1 cellular context compared by ENCODE assay signal in the genomic region with DNA sequence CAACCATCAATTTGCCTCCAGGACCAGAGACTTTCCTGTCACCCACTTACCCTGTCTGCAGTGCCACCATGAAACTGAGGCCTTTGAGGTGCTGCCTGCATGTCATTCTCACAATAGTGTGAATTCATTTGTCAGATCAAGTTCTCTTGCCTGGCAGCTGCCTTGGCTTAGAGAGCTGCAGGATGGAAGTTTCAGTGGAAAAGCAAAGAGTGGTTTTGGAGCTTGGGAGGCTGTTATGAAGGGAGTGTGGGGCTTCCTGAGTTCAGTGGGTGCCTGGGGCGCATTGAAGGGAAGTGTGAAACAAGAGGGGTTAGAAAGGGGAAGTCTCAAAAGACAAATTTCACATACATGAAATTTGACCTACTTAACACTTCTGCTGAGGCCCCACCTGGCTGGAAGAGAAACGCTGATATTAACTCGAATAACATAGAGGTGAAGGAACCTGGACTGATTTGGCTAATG.
TF ChIP-seq lines count a peak whose summit lies in the region.

No MANE protein-coding gene starts in this region.

TF ChIP-seq in GM12878, 131 proteins besides CTCF, POLR2A, EP300 and RAD21 (continued from another document and continues in another):
- TF ChIP-seq, protein P1, sequence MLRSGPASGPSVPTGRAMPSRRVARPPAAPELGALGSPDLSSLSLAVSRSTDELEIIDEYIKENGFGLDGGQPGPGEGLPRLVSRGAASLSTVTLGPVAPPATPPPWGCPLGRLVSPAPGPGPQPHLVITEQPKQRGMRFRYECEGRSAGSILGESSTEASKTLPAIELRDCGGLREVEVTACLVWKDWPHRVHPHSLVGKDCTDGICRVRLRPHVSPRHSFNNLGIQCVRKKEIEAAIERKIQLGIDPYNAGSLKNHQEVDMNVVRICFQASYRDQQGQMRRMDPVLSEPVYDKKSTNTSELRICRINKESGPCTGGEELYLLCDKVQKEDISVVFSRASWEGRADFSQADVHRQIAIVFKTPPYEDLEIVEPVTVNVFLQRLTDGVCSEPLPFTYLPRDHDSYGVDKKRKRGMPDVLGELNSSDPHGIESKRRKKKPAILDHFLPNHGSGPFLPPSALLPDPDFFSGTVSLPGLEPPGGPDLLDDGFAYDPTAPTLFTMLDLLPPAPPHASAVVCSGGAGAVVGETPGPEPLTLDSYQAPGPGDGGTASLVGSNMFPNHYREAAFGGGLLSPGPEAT (IDR thresholded peaks at IDR 0.05; ENCODE audit: low read depth): peak; percentile 77; the same call in 1 of the 2 replicates
- TF ChIP-seq, protein P2, sequence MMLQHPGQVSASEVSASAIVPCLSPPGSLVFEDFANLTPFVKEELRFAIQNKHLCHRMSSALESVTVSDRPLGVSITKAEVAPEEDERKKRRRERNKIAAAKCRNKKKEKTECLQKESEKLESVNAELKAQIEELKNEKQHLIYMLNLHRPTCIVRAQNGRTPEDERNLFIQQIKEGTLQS (IDR thresholded peaks at IDR 0.05; ENCODE audit: borderline replicate concordance, extremely low read depth, low read depth, low read length): no peak
- TF ChIP-seq ETV6 (conservative IDR thresholded peaks at IDR 0.05 in 1 of 2, IDR thresholded peaks at IDR 0.05 in 1 of 2; ENCODE audit: borderline replicate concordance in 1 of 2, low read depth in 1 of 2) (0 out of 4 replicates have a peak, but pooled peaks of 1 of the 2 experiments have one; percentile 16), SRF (IDR thresholded peaks at IDR 0.05; ENCODE audit: low read depth in 2 of 2, low read length in 2 of 2) (no peak), ZBED1 (IDR thresholded peaks at IDR 0.05; ENCODE audit: borderline replicate concordance) (no peak), TARDBP (IDR thresholded peaks at IDR 0.05; ENCODE audit: borderline replicate concordance) (no peak), EGR1 (IDR thresholded peaks at IDR 0.05; ENCODE audit: borderline replicate concordance in 1 of 2, low read depth in 2 of 2, low read length in 2 of 2) (no peak), CBFB (IDR thresholded peaks at IDR 0.05; ENCODE audit: low read depth) (no peak), TBL1XR1 (IDR thresholded peaks at IDR 0.05; ENCODE audit: low read depth, low read length) (peak; percentile 42; the same call in 1 of the 2 replicates), SREBF2 (IDR thresholded peaks at IDR 0.05; ENCODE audit: low read length) (no peak), NR2F1 (conservative IDR thresholded peaks at IDR 0.05) (peak; percentile 56; the same call in 1 of the 2 replicates), SMAD1 (IDR thresholded peaks at IDR 0.05; ENCODE audit: low read depth, partially characterized antibody) (no peak), NR2C2 (IDR thresholded peaks at IDR 0.05; ENCODE audit: borderline replicate concordance, control insufficient read depth, insufficient read length, low read depth) (no peak), POU2F2 (IDR thresholded peaks at IDR 0.05; ENCODE audit: borderline replicate concordance, low read depth, low read length) (0 out of 3 replicates have a peak, but pooled peaks have one; percentile 21), SPI1 (IDR thresholded peaks at IDR 0.05; ENCODE audit: borderline replicate concordance, insufficient read depth, low read depth, low read length) (peak; percentile 92), PML (IDR thresholded peaks at IDR 0.05; ENCODE audit: low read length) (no peak), RFX5 (IDR thresholded peaks at IDR 0.05; ENCODE audit: low read depth, low read length) (no peak), NRF1 (conservative IDR thresholded peaks at IDR 0.05; ENCODE audit: low read depth, low read length) (no peak), FOXM1 (IDR thresholded peaks at IDR 0.05; ENCODE audit: low read depth, low read length) (no peak), YBX1 (IDR thresholded peaks at IDR 0.05) (no peak), NFXL1 (IDR thresholded peaks at IDR 0.05; ENCODE audit: borderline replicate concordance) (no peak), KLF5 (IDR thresholded peaks at IDR 0.05; ENCODE audit: partially characterized antibody) (no peak), SUPT20H (IDR thresholded peaks at IDR 0.05; ENCODE audit: borderline replicate concordance, control insufficient read depth, low read depth, low read length) (no peak), PAX5 (IDR thresholded peaks at IDR 0.05; ENCODE audit: borderline replicate concordance, low read depth, low read length) (0 out of 2 replicates have a peak, but pooled peaks have one; percentile 29), SMARCA5 (IDR thresholded peaks at IDR 0.05) (no peak), CHD1 (IDR thresholded peaks at IDR 0.05; ENCODE audit: low read depth, low read length) (no peak), ZSCAN29 (IDR thresholded peaks at IDR 0.05) (no peak), BMI1 (IDR thresholded peaks at IDR 0.05; ENCODE audit: borderline replicate concordance) (no peak), DPF2 (IDR thresholded peaks at IDR 0.05) (peak; percentile 65; the same call in 1 of the 2 replicates), SP1 (IDR thresholded peaks at IDR 0.05; ENCODE audit: low read depth, low read length) (no peak), MTA3 (IDR thresholded peaks at IDR 0.05; ENCODE audit: borderline replicate concordance, low read length) (no peak), IKZF1 (conservative IDR thresholded peaks at IDR 0.05) (peak; percentile 76), NBN (IDR thresholded peaks at IDR 0.05) (peak; percentile 59; the same call in 1 of the 2 replicates)
- TF ChIP-seq, protein P3, sequence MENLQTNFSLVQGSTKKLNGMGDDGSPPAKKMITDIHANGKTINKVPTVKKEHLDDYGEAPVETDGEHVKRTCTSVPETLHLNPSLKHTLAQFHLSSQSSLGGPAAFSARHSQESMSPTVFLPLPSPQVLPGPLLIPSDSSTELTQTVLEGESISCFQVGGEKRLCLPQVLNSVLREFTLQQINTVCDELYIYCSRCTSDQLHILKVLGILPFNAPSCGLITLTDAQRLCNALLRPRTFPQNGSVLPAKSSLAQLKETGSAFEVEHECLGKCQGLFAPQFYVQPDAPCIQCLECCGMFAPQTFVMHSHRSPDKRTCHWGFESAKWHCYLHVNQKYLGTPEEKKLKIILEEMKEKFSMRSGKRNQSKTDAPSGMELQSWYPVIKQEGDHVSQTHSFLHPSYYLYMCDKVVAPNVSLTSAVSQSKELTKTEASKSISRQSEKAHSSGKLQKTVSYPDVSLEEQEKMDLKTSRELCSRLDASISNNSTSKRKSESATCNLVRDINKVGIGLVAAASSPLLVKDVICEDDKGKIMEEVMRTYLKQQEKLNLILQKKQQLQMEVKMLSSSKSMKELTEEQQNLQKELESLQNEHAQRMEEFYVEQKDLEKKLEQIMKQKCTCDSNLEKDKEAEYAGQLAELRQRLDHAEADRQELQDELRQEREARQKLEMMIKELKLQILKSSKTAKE (IDR thresholded peaks at IDR 0.05; ENCODE audit: low read depth, poor library complexity, severe bottlenecking): peak; percentile 56
- TF ChIP-seq, protein P4, sequence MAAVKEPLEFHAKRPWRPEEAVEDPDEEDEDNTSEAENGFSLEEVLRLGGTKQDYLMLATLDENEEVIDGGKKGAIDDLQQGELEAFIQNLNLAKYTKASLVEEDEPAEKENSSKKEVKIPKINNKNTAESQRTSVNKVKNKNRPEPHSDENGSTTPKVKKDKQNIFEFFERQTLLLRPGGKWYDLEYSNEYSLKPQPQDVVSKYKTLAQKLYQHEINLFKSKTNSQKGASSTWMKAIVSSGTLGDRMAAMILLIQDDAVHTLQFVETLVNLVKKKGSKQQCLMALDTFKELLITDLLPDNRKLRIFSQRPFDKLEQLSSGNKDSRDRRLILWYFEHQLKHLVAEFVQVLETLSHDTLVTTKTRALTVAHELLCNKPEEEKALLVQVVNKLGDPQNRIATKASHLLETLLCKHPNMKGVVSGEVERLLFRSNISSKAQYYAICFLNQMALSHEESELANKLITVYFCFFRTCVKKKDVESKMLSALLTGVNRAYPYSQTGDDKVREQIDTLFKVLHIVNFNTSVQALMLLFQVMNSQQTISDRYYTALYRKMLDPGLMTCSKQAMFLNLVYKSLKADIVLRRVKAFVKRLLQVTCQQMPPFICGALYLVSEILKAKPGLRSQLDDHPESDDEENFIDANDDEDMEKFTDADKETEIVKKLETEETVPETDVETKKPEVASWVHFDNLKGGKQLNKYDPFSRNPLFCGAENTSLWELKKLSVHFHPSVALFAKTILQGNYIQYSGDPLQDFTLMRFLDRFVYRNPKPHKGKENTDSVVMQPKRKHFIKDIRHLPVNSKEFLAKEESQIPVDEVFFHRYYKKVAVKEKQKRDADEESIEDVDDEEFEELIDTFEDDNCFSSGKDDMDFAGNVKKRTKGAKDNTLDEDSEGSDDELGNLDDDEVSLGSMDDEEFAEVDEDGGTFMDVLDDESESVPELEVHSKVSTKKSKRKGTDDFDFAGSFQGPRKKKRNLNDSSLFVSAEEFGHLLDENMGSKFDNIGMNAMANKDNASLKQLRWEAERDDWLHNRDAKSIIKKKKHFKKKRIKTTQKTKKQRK (IDR thresholded peaks at IDR 0.05; ENCODE audit: low read depth, low read length): no peak
- TF ChIP-seq, protein P5, sequence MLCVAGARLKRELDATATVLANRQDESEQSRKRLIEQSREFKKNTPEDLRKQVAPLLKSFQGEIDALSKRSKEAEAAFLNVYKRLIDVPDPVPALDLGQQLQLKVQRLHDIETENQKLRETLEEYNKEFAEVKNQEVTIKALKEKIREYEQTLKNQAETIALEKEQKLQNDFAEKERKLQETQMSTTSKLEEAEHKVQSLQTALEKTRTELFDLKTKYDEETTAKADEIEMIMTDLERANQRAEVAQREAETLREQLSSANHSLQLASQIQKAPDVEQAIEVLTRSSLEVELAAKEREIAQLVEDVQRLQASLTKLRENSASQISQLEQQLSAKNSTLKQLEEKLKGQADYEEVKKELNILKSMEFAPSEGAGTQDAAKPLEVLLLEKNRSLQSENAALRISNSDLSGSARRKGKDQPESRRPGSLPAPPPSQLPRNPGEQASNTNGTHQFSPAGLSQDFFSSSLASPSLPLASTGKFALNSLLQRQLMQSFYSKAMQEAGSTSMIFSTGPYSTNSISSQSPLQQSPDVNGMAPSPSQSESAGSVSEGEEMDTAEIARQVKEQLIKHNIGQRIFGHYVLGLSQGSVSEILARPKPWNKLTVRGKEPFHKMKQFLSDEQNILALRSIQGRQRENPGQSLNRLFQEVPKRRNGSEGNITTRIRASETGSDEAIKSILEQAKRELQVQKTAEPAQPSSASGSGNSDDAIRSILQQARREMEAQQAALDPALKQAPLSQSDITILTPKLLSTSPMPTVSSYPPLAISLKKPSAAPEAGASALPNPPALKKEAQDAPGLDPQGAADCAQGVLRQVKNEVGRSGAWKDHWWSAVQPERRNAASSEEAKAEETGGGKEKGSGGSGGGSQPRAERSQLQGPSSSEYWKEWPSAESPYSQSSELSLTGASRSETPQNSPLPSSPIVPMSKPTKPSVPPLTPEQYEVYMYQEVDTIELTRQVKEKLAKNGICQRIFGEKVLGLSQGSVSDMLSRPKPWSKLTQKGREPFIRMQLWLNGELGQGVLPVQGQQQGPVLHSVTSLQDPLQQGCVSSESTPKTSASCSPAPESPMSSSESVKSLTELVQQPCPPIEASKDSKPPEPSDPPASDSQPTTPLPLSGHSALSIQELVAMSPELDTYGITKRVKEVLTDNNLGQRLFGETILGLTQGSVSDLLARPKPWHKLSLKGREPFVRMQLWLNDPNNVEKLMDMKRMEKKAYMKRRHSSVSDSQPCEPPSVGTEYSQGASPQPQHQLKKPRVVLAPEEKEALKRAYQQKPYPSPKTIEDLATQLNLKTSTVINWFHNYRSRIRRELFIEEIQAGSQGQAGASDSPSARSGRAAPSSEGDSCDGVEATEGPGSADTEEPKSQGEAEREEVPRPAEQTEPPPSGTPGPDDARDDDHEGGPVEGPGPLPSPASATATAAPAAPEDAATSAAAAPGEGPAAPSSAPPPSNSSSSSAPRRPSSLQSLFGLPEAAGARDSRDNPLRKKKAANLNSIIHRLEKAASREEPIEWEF (IDR thresholded peaks at IDR 0.05; ENCODE audit: insufficient replicate concordance, low read depth, low read length): no peak
- TF ChIP-seq, protein P6, sequence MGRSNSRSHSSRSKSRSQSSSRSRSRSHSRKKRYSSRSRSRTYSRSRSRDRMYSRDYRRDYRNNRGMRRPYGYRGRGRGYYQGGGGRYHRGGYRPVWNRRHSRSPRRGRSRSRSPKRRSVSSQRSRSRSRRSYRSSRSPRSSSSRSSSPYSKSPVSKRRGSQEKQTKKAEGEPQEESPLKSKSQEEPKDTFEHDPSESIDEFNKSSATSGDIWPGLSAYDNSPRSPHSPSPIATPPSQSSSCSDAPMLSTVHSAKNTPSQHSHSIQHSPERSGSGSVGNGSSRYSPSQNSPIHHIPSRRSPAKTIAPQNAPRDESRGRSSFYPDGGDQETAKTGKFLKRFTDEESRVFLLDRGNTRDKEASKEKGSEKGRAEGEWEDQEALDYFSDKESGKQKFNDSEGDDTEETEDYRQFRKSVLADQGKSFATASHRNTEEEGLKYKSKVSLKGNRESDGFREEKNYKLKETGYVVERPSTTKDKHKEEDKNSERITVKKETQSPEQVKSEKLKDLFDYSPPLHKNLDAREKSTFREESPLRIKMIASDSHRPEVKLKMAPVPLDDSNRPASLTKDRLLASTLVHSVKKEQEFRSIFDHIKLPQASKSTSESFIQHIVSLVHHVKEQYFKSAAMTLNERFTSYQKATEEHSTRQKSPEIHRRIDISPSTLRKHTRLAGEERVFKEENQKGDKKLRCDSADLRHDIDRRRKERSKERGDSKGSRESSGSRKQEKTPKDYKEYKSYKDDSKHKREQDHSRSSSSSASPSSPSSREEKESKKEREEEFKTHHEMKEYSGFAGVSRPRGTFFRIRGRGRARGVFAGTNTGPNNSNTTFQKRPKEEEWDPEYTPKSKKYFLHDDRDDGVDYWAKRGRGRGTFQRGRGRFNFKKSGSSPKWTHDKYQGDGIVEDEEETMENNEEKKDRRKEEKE (IDR thresholded peaks at IDR 0.05): no peak
- TF ChIP-seq, protein P7, sequence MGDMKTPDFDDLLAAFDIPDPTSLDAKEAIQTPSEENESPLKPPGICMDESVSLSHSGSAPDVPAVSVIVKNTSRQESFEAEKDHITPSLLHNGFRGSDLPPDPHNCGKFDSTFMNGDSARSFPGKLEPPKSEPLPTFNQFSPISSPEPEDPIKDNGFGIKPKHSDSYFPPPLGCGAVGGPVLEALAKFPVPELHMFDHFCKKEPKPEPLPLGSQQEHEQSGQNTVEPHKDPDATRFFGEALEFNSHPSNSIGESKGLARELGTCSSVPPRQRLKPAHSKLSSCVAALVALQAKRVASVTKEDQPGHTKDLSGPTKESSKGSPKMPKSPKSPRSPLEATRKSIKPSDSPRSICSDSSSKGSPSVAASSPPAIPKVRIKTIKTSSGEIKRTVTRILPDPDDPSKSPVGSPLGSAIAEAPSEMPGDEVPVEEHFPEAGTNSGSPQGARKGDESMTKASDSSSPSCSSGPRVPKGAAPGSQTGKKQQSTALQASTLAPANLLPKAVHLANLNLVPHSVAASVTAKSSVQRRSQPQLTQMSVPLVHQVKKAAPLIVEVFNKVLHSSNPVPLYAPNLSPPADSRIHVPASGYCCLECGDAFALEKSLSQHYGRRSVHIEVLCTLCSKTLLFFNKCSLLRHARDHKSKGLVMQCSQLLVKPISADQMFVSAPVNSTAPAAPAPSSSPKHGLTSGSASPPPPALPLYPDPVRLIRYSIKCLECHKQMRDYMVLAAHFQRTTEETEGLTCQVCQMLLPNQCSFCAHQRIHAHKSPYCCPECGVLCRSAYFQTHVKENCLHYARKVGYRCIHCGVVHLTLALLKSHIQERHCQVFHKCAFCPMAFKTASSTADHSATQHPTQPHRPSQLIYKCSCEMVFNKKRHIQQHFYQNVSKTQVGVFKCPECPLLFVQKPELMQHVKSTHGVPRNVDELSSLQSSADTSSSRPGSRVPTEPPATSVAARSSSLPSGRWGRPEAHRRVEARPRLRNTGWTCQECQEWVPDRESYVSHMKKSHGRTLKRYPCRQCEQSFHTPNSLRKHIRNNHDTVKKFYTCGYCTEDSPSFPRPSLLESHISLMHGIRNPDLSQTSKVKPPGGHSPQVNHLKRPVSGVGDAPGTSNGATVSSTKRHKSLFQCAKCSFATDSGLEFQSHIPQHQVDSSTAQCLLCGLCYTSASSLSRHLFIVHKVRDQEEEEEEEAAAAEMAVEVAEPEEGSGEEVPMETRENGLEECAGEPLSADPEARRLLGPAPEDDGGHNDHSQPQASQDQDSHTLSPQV (IDR thresholded peaks at IDR 0.05): peak; percentile 78
